1 cellular context compared by ENCODE assay signal in genomic region chr12:19695244-19696098, GRCh38.
TF ChIP-seq lines count a peak whose summit lies in the region.

No MANE protein-coding gene starts in this region.

TF ChIP-seq in SK-N-SH, 30 proteins besides CTCF, POLR2A, EP300 and RAD21 (continued from another document):
- no peak for TF ChIP-seq ELF1 (IDR thresholded peaks at IDR 0.05)
- TF ChIP-seq FOXM1 (IDR thresholded peaks at IDR 0.05; ENCODE audit: low read depth): 0 out of 2 replicates have a peak, but pooled peaks have one; percentile 20
- no peak; the same call in 1 of the 2 replicates for TF ChIP-seq FOSL2 (IDR thresholded peaks at IDR 0.05; ENCODE audit: borderline replicate concordance, low read depth)
- TF ChIP-seq RFX5 (IDR thresholded peaks at IDR 0.05; ENCODE audit: low read length): no peak
- no peak for TF ChIP-seq FOXJ3 (CRISPR knock-in tag; IDR thresholded peaks at IDR 0.05)
- no peak for TF ChIP-seq GATA2 (CRISPR knock-in tag; IDR thresholded peaks at IDR 0.05)
- TF ChIP-seq RXRA (IDR thresholded peaks at IDR 0.05; ENCODE audit: borderline replicate concordance, low read depth): 0 out of 2 replicates have a peak, but pooled peaks have one; percentile 17
